Comparison of ENCODE assay signal across 27 cellular contexts in genomic region chr12:64907097-64907496, GRCh38.
"Had no signal": no experiment of that assay in that cellular context is flagged by ENCODE, and none has a peak within 500 bp of the region (broad histone marks: within the 10 kb centered on the region; RNA-seq: fewer than 3 reads in every experiment).

No MANE protein-coding gene starts in this region.

- ATAC-seq: effector memory CD8-positive, alpha-beta T cell; esophagus mucosa; gastrocnemius medialis; heart right ventricle; left cardiac atrium; left lung; left ventricle myocardium superior; lower lobe of right lung; mucosa of descending colon had no signal

- H3K27ac Mint-ChIP-seq: dendritic cell treated with granulocyte-macrophage colony-stimulating factor and Interleukin-4, amounts not matched to agents 40 ng/mL and 50 ng/mL, for 4 days; effector memory CD8-positive, alpha-beta T cell; endodermal cell; mesothelial cell of epicardium had no signal

- H3K27ac ChIP-seq: colonic mucosa, epithelial cell of prostate, esophagus squamous epithelium, gastrocnemius medialis, heart right ventricle, left lung, lower lobe of right lung had no signal

- H3K36me3 ChIP-seq: colonic mucosa, esophagus squamous epithelium, gastrocnemius medialis, heart right ventricle, left lung, lower lobe of right lung had no signal

- DNase-seq: colonic mucosa; cortex of kidney; effector CD8-positive, alpha-beta T cell; effector memory CD8-positive, alpha-beta T cell; endodermal cell; erythroblast; esophagus squamous epithelium; foreskin fibroblast; foreskin melanocyte; gastrocnemius medialis; glutamatergic neuron; head of caudate nucleus; heart right ventricle; hippocampal formation; left cardiac atrium; left lung; left ventricle myocardium superior; lower lobe of right lung; mesenchymal stem cell; mucosa of descending colon had no signal

- H3K9me3 Mint-ChIP-seq: dendritic cell treated with granulocyte-macrophage colony-stimulating factor and Interleukin-4, amounts not matched to agents 40 ng/mL and 50 ng/mL, for 4 days; effector memory CD8-positive, alpha-beta T cell; endodermal cell; mesothelial cell of epicardium had no signal

- FAIRE-seq: endometrium, islet of Langerhans, keratinocyte had no signal

- H3K4me3 ChIP-seq: colonic mucosa, esophagus squamous epithelium, gastrocnemius medialis, heart right ventricle, left lung, lower lobe of right lung, mucosa of descending colon had no signal

- H3K9me3 ChIP-seq: colonic mucosa, esophagus squamous epithelium, gastrocnemius medialis, heart right ventricle, left lung, lower lobe of right lung, mucosa of descending colon had no signal

- H3K4me1 ChIP-seq: colonic mucosa, gastrocnemius medialis, heart right ventricle, left lung, lower lobe of right lung had no signal

- H3K36me3 Mint-ChIP-seq: mesothelial cell of epicardium had no signal

- H3K4me1 Mint-ChIP-seq: endodermal cell had no signal

- H3K27me3 ChIP-seq: colonic mucosa, esophagus squamous epithelium, gastrocnemius medialis, left lung had no signal

- H3K4me3 Mint-ChIP-seq: dendritic cell treated with granulocyte-macrophage colony-stimulating factor and Interleukin-4, amounts not matched to agents 40 ng/mL and 50 ng/mL, for 4 days; effector memory CD8-positive, alpha-beta T cell; endodermal cell; mesothelial cell of epicardium had no signal
